Comparison of ENCODE assay signal across 1 cellular context in the genomic region with DNA sequence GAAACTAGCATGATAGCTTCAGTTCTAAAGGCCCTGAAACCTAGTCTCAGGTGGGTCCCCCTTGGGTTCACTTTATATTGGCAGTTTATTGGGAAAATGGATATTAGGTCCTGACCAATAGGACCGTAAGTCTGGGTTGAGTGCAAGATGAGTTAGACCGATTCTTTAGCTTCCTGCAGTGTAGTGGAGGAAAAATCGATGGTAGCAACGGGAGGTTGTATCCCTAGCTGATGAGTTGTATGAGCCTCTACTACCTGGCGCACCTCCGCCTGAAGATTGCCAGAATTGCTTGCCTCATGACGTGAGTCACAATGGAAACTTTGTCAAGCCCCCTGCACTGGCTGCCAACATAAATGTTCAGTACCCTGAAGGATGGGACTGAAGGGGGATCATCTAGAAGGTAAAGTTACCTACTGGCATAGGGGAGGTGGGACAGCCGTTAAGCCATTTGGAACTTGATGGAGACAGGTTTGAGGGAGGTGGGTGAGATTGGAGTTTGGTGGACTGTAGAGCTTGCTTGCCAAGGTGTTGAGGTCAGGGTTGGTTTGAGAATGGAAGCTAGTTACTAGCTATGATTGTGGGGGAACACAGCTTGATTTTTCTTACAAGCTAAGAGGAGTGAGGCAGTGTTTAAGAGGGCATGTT.
TF ChIP-seq lines count a peak whose summit lies in the region.

No MANE protein-coding gene starts in this region.

TF ChIP-seq in K562, 482 proteins besides CTCF, POLR2A, EP300 and RAD21 (continued from another document and continues in another):
- peak; percentile 23; the same call in 1 of the 2 replicates for TF ChIP-seq NCOA1 (IDR thresholded peaks at IDR 0.05; ENCODE audit: low read depth)
- no peak for TF ChIP-seq ATF3 (IDR thresholded peaks at IDR 0.05)
- TF ChIP-seq ATF3 (CRISPR knock-in tag; conservative IDR thresholded peaks at IDR 0.05), result no peak
- no peak for TF ChIP-seq LEF1 (IDR thresholded peaks at IDR 0.05)
- TF ChIP-seq POLR3G (IDR thresholded peaks at IDR 0.05; ENCODE audit: extremely low read depth, insufficient read length, insufficient replicate concordance), result no peak
- TF ChIP-seq MTA2 (IDR thresholded peaks at IDR 0.05; ENCODE audit: low read depth), result no peak
- peak; percentile 33; the same call in 1 of the 2 replicates for TF ChIP-seq CEBPZ (IDR thresholded peaks at IDR 0.05; ENCODE audit: borderline replicate concordance, low read depth, low read length)
- TF ChIP-seq GATAD2B (IDR thresholded peaks at IDR 0.05; ENCODE audit: borderline replicate concordance), result no peak
- TF ChIP-seq E2F5 (CRISPR knock-in tag; IDR thresholded peaks at IDR 0.05), result no peak; the same call in 1 of the 2 replicates
- peak; percentile 89 to 97 for TF ChIP-seq BCLAF1 (IDR thresholded peaks at IDR 0.05; ENCODE audit: borderline replicate concordance in 1 of 2, control insufficient read depth in 1 of 2, low read depth in 2 of 2, low read length in 1 of 2)
- TF ChIP-seq MBD1 (CRISPR knock-in tag; IDR thresholded peaks at IDR 0.05), result no peak
- TF ChIP-seq, protein P1, sequence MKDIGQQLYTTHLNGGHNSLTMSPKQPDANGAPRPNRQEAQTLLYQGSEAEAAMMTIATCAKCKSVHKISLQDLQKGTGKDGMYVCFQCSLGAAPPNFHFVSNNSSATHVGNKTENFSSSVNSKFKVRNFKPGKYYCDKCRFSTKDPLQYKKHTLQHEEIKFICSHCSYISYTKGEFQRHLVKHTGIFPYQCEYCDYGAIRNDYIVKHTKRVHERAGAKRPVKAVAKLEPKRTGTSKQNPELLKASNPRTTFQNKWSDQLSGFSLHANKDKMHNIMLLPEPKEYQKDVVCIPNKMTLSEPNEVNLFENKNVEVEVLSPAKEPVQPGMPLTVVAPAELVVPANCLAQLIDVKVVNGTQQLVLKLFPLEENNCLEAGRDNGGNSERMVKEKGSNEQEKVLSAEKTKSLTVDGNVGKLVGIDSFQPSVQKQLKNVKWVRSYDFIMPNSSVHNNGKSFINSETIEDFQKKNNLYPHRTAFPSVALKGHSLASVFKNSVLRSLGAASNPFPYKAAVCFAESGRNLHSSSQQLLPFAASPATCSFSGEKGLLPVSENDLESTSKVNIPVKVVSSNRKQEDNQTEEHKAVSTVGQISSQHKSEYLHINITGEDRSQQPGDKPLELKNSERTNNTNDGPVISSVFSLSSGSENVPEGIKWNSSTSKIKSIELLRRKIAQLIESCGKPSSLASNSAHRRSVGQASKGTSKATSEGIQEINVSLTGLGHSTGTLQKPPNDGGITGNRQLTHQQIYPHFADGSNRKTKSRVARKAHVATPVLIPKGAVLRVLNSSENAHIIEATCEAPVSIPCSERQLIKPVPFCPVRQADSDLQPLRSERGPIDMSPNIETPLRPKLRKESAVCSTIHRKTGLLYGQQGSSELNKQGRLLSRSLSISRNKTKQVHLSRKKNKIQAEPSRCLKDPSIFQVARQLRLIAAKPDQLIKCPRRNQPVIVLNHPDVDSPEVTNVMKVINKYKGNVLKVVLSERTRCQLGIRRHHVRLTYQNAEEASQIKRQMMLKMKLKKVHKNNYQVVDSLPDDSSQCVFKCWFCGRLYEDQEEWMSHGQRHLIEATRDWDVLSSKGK (CRISPR knock-in tag; IDR thresholded peaks at IDR 0.05), result 0 out of 2 replicates have a peak, but pooled peaks have one; percentile 10
- no peak for TF ChIP-seq MTA3 (IDR thresholded peaks at IDR 0.05; ENCODE audit: borderline replicate concordance)
- TF ChIP-seq MEF2D (tag; conservative IDR thresholded peaks at IDR 0.05; ENCODE audit: low read depth), result no peak
- TF ChIP-seq SRSF7 (optimal IDR thresholded peaks at IDR 0.05; ENCODE audit: low read depth, low read length), result no peak
- peak; percentile 48; the same call in 1 of the 2 replicates for TF ChIP-seq XRCC3 (IDR thresholded peaks at IDR 0.05)
- TF ChIP-seq U2AF2 (optimal IDR thresholded peaks at IDR 0.05; ENCODE audit: low read depth, low read length), result no peak
- TF ChIP-seq ZNF551 (CRISPR knock-in tag; IDR thresholded peaks at IDR 0.05), result peak; percentile 84
- TF ChIP-seq BCL6 (CRISPR knock-in tag; IDR thresholded peaks at IDR 0.05), result no peak
- no peak for TF ChIP-seq PCBP2 (IDR thresholded peaks at IDR 0.05; ENCODE audit: low read depth, low read length, poor library complexity, severe bottlenecking)
- peak; percentile 19 for TF ChIP-seq FUS (optimal IDR thresholded peaks at IDR 0.05; ENCODE audit: low read depth, low read length)
- no peak for TF ChIP-seq RBFOX2 (IDR thresholded peaks at IDR 0.05; ENCODE audit: low read depth, low read length)
- TF ChIP-seq GTF2A2 (tag; IDR thresholded peaks at IDR 0.05), result no peak
- TF ChIP-seq SNRNP70 (optimal IDR thresholded peaks at IDR 0.05; ENCODE audit: low read depth, low read length), result peak; percentile 97
- no peak for TF ChIP-seq ZNF143 (CRISPR knock-in tag; IDR thresholded peaks at IDR 0.05)
- TF ChIP-seq BRD4 (IDR thresholded peaks at IDR 0.05), result 0 out of 2 replicates have a peak, but pooled peaks have one; percentile 0
- peak; percentile 93 for TF ChIP-seq POLR2AphosphoS5 (IDR thresholded peaks at IDR 0.05; ENCODE audit: control insufficient read depth, insufficient read depth, low read depth, low read length)
- TF ChIP-seq ATF7 (IDR thresholded peaks at IDR 0.05), result no peak; the same call in 1 of the 2 replicates
- no peak for TF ChIP-seq BMI1 (IDR thresholded peaks at IDR 0.05; ENCODE audit: low read length)
- TF ChIP-seq SMAD1 (IDR thresholded peaks at IDR 0.05; ENCODE audit: low read depth, low read length, partially characterized antibody), result no peak
- TF ChIP-seq, protein P2, sequence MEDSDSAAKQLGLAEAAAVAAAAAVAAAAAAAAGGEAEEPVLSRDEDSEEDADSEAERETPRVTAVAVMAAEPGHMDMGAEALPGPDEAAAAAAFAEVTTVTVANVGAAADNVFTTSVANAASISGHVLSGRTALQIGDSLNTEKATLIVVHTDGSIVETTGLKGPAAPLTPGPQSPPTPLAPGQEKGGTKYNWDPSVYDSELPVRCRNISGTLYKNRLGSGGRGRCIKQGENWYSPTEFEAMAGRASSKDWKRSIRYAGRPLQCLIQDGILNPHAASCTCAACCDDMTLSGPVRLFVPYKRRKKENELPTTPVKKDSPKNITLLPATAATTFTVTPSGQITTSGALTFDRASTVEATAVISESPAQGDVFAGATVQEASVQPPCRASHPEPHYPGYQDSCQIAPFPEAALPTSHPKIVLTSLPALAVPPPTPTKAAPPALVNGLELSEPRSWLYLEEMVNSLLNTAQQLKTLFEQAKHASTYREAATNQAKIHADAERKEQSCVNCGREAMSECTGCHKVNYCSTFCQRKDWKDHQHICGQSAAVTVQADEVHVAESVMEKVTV (CRISPR knock-in tag; IDR thresholded peaks at IDR 0.05), result peak; percentile 39; the same call in 1 of the 2 replicates
- TF ChIP-seq ZNF274 (IDR thresholded peaks at IDR 0.05; ENCODE audit: borderline replicate concordance, low read depth, low read length), result no peak
- TF ChIP-seq, protein P3, sequence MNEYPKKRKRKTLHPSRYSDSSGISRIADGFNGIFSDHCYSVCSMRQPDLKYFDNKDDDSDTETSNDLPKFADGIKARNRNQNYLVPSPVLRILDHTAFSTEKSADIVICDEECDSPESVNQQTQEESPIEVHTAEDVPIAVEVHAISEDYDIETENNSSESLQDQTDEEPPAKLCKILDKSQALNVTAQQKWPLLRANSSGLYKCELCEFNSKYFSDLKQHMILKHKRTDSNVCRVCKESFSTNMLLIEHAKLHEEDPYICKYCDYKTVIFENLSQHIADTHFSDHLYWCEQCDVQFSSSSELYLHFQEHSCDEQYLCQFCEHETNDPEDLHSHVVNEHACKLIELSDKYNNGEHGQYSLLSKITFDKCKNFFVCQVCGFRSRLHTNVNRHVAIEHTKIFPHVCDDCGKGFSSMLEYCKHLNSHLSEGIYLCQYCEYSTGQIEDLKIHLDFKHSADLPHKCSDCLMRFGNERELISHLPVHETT (CRISPR knock-in tag; conservative IDR thresholded peaks at IDR 0.05 in 1 of 2, IDR thresholded peaks at IDR 0.05 in 1 of 2), result no peak; a peak in 1 of 4 replicates
- peak; percentile 81; the same call in 1 of the 2 replicates for TF ChIP-seq ILF3 (IDR thresholded peaks at IDR 0.05; ENCODE audit: borderline replicate concordance)
- TF ChIP-seq BHLHE40 (IDR thresholded peaks at IDR 0.05; ENCODE audit: low read length), result no peak
- no peak for TF ChIP-seq RBM14 (IDR thresholded peaks at IDR 0.05; ENCODE audit: borderline replicate concordance, insufficient read depth, low read depth, low read length)
- no peak for TF ChIP-seq CSDE1 (IDR thresholded peaks at IDR 0.05)
- no peak for TF ChIP-seq PRMT5 (CRISPR knock-in tag; IDR thresholded peaks at IDR 0.05)
- no peak for TF ChIP-seq ZNF324 (CRISPR knock-in tag; IDR thresholded peaks at IDR 0.05)
- no peak; the same call in 1 of the 2 replicates for TF ChIP-seq CHD2 (IDR thresholded peaks at IDR 0.05; ENCODE audit: low read depth, low read length)
- no peak for TF ChIP-seq FOXA1 (IDR thresholded peaks at IDR 0.05; ENCODE audit: borderline replicate concordance)
- no peak for TF ChIP-seq NR1H2 (CRISPR knock-in tag; IDR thresholded peaks at IDR 0.05)
- TF ChIP-seq KLF13 (tag; IDR thresholded peaks at IDR 0.05; ENCODE audit: borderline replicate concordance, low read depth), result 0 out of 2 replicates have a peak, but pooled peaks have one; percentile 45
- no peak for TF ChIP-seq MTA1 (IDR thresholded peaks at IDR 0.05; ENCODE audit: borderline replicate concordance)
